In the genomic region with DNA sequence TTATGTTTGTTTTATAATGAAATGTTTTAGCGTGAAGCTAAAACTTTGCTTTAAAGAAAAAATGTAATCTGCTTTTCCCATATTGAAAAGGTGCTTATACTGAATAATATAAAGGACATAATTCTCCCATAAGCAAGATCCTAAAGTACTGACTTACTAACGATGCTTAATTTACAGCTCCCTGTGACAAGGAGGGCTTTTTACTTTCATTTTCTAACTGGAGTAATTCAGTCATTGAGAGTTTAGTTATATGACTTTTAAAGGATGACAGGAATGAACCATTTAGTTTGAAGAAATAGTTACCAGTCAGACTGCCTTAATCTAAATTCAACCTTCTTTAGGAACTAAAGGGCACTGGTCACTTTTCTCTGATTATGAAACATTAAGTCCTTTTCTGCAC, we compare ENCODE assay signal across 1 cellular context.
TF ChIP-seq lines count a peak whose summit lies in the region.

No MANE protein-coding gene starts in this region.

TF ChIP-seq in IMR-90, 13 proteins besides CTCF, POLR2A, EP300 and RAD21 (continued from another document):
- TF ChIP-seq MAFK (IDR thresholded peaks at IDR 0.05; ENCODE audit: low read depth, low read length) (no peak), USF2 (IDR thresholded peaks at IDR 0.05; ENCODE audit: low read depth, low read length) (no peak), NFE2L2 (IDR thresholded peaks at IDR 0.05; ENCODE audit: low read depth, low read length) (no peak)
TF ChIP-seq in IMR-90: peak in this region for 0.
